ENCODE assay signal across 2 cellular contexts in genomic region chr18:59264136-59264571, GRCh38.
TF ChIP-seq lines count a peak whose summit lies in the region.

No MANE protein-coding gene starts in this region.

TF ChIP-seq in GM23338, 12 proteins besides CTCF, POLR2A, EP300 and RAD21:
- no peak for TF ChIP-seq ETS1 (IDR thresholded peaks at IDR 0.05)
- peak; percentile 31 for TF ChIP-seq EZH2 (IDR thresholded peaks at IDR 0.05; ENCODE audit: low read depth, unreplicated experiment)
- TF ChIP-seq ZNF114 (CRISPR knock-in tag; IDR thresholded peaks at IDR 0.05) = no peak
- TF ChIP-seq JUNB (IDR thresholded peaks at IDR 0.05; ENCODE audit: unreplicated experiment) = no peak
TF ChIP-seq in GM23338: peak in this region for 1.

TF ChIP-seq in SK-N-SH, 30 proteins besides CTCF, POLR2A, EP300 and RAD21:
- TF ChIP-seq FOSL2 (IDR thresholded peaks at IDR 0.05; ENCODE audit: borderline replicate concordance, low read depth) (no peak), PBX3 (IDR thresholded peaks at IDR 0.05) (no peak), MAX (IDR thresholded peaks at IDR 0.05; ENCODE audit: low read depth) (no peak), TEAD4 (IDR thresholded peaks at IDR 0.05; ENCODE audit: borderline replicate concordance, insufficient read depth) (no peak), EZH2phosphoT487 (IDR thresholded peaks at IDR 0.05; ENCODE audit: borderline replicate concordance, low read depth) (no peak), CHD2 (IDR thresholded peaks at IDR 0.05; ENCODE audit: low read length, partially characterized antibody) (no peak), FOXM1 (IDR thresholded peaks at IDR 0.05; ENCODE audit: low read depth) (no peak), RFX5 (IDR thresholded peaks at IDR 0.05; ENCODE audit: low read length) (no peak), REST (IDR thresholded peaks at IDR 0.05; ENCODE audit: low read depth, low read length) (no peak), GABPA (IDR thresholded peaks at IDR 0.05; ENCODE audit: low read depth) (no peak), NRF1 (IDR thresholded peaks at IDR 0.05; ENCODE audit: low read depth, low read length) (no peak), SIN3A (IDR thresholded peaks at IDR 0.05; ENCODE audit: borderline replicate concordance, low read depth, low read length) (no peak), RXRA (IDR thresholded peaks at IDR 0.05; ENCODE audit: borderline replicate concordance, low read depth) (no peak)
